5 cellular contexts compared by ENCODE assay signal in the genomic region with DNA sequence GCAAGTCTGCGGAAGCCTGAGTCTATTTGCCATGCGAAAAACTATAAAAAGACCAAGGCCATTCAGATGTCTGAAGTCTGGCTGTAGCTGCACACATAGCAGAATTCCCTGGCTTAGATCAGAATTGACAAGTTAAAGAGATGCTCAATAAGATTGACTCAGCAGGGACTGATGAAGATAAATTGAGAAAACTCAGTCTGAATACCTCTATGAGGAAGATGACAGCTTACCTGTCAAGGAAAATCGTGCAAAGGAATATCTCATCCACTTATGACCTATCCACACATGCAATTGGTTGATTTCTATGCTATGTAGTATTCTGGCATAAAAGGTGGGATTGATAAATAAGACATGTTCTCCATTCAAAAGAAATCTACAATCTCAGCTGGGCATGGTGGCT.
"Had no signal": no experiment of that assay in that cellular context is flagged by ENCODE, and none has a peak within 500 bp of the region (broad histone marks: within the 10 kb centered on the region; RNA-seq: fewer than 3 reads in every experiment).

No MANE protein-coding gene starts in this region.

- H3K4me3 Mint-ChIP-seq: IgD-negative memory B cell had no signal

- H3K4me3 ChIP-seq: K562 had no signal

- H3K36me3 Mint-ChIP-seq: IgD-negative memory B cell had no signal

- H3K4me1 Mint-ChIP-seq: IgD-negative memory B cell had no signal

- DNase-seq: IMR-90 had no signal

- H3K27ac ChIP-seq: HL-60 had no signal

- H3K27me3 Mint-ChIP-seq: IgD-negative memory B cell had no signal

- ATAC-seq: HepG2, K562 had no signal

- H3K27ac Mint-ChIP-seq: IgD-negative memory B cell had no signal
